Comparison of ENCODE assay signal across 15 cellular contexts in genomic region chr9:105339849-105340248, GRCh38.
DNase-seq lines count a peak whose midpoint lies in the region; ATAC-seq and TF ChIP-seq lines count a peak whose summit lies in the region.
"Had no signal": no experiment of that assay in that cellular context is flagged by ENCODE, and none has a peak within 500 bp of the region (broad histone marks: within the 10 kb centered on the region; RNA-seq: fewer than 3 reads in every experiment).

No MANE protein-coding gene starts in this region.

- peaks cover 13% of the 10 kb centered on the region for H3K36me3 Mint-ChIP-seq in activated T-cell treated with anti-CD3 and anti-CD28 coated beads, Interleukin-2, amount 50 U/mL, for 4 hours (ENCODE audit: insufficient read depth)
- peaks cover 19% of the 10 kb centered on the region for H3K36me3 Mint-ChIP-seq in activated T-cell treated with anti-CD3 and anti-CD28 coated beads, Interleukin-2, amount 50 U/mL, for 24 hours (ENCODE audit: low read depth)
- H3K36me3 Mint-ChIP-seq in activated T-helper 17 cell treated with anti-CD3 and anti-CD28 coated beads, Interleukin-2, amount 50 U/mL, for 72 hours (ENCODE audit: low read depth), result peaks cover 18% of the 10 kb centered on the region
- H3K36me3 Mint-ChIP-seq in natural killer cell, result no peaks in the 10 kb centered on the region

- no peak overlapping the region for H3K27ac Mint-ChIP-seq in activated T-cell treated with anti-CD3 and anti-CD28 coated beads, Interleukin-2, amount 50 U/mL, for 24 hours
- no peak overlapping the region for H3K27ac Mint-ChIP-seq in activated T-helper 17 cell treated with anti-CD3 and anti-CD28 coated beads, Interleukin-2, amount 50 U/mL, for 72 hours
- no peak overlapping the region for H3K27ac Mint-ChIP-seq in natural killer cell

- TF ChIP-seq CTCF in natural killer cell (IDR thresholded peaks at IDR 0.05), result no peak

- no peaks in the 10 kb centered on the region for H3K27me3 Mint-ChIP-seq in activated T-cell treated with anti-CD3 and anti-CD28 coated beads, Interleukin-2, amount 50 U/mL, for 4 hours (ENCODE audit: low read depth)
- no peaks in the 10 kb centered on the region for H3K27me3 Mint-ChIP-seq in activated T-cell treated with anti-CD3 and anti-CD28 coated beads, Interleukin-2, amount 50 U/mL, for 24 hours
- H3K27me3 Mint-ChIP-seq in activated T-helper 17 cell treated with anti-CD3 and anti-CD28 coated beads, Interleukin-2, amount 50 U/mL, for 72 hours, result no peaks in the 10 kb centered on the region
- H3K27me3 Mint-ChIP-seq in natural killer cell (ENCODE audit: low read depth in 2 of 2), result no peaks in the 10 kb centered on the region

- DNase-seq in activated T-cell treated with anti-CD3 and anti-CD28 coated beads, Interleukin-2, amount 50 U/mL, for 4 hours, result no peak
- DNase-seq in activated T-cell treated with anti-CD3 and anti-CD28 coated beads, Interleukin-2, amount 50 U/mL, for 24 hours, result no peak
- no peak for DNase-seq in OCI-M1 (lab: John Stamatoyannopoulos, UW)
- DNase-seq in natural killer cell, result no peak
- DNase-seq: 8988T; AML-193; Caco-2; CD8-positive, alpha-beta memory T cell; GOT3; IMR-90; Kasumi-1; KBM-7 had no signal

- intact Hi-C loops in natural killer cell (cut with micrococcal nuclease), result no loop called here

- H3K4me3 Mint-ChIP-seq in activated T-cell treated with anti-CD3 and anti-CD28 coated beads, Interleukin-2, amount 50 U/mL, for 4 hours, result no peak overlapping the region
- no peak overlapping the region for H3K4me3 Mint-ChIP-seq in activated T-cell treated with anti-CD3 and anti-CD28 coated beads, Interleukin-2, amount 50 U/mL, for 24 hours
- no peak overlapping the region for H3K4me3 Mint-ChIP-seq in activated T-helper 17 cell treated with anti-CD3 and anti-CD28 coated beads, Interleukin-2, amount 50 U/mL, for 72 hours
- H3K4me3 Mint-ChIP-seq in natural killer cell, result no peak overlapping the region
- H3K4me3 Mint-ChIP-seq: CD8-positive, alpha-beta memory T cell had no signal

- peak; percentile 35 to 37 for ATAC-seq in activated T-cell treated with anti-CD3 and anti-CD28 coated beads, Interleukin-2, amount 50 U/mL, for 4 hours
- ATAC-seq in HG02610 (IDR thresholded peaks at IDR 0.05; ENCODE audit: unreplicated experiment) (peak; percentile 68), GM19324 (IDR thresholded peaks at IDR 0.05; ENCODE audit: low FRiP score, unreplicated experiment) (no peak), natural killer cell (no peak)
- ATAC-seq in activated T-helper 17 cell treated with anti-CD3 and anti-CD28 coated beads, Interleukin-2, amount 50 U/mL, for 72 hours (replicated peaks), result peak; percentile 52

- H3K4me1 Mint-ChIP-seq in activated T-cell treated with anti-CD3 and anti-CD28 coated beads, Interleukin-2, amount 50 U/mL, for 4 hours (ENCODE audit: low read depth), result peaks cover 22% of the 10 kb centered on the region
- H3K4me1 Mint-ChIP-seq in activated T-cell treated with anti-CD3 and anti-CD28 coated beads, Interleukin-2, amount 50 U/mL, for 24 hours (ENCODE audit: low read depth), result peaks cover 22% of the 10 kb centered on the region
- peaks cover 13% of the 10 kb centered on the region for H3K4me1 Mint-ChIP-seq in activated T-helper 17 cell treated with anti-CD3 and anti-CD28 coated beads, Interleukin-2, amount 50 U/mL, for 72 hours
- H3K4me1 Mint-ChIP-seq in natural killer cell, result peaks cover 5 to 7% of the 10 kb centered on the region in 2 donors

- no peaks in the 10 kb centered on the region for H3K9me3 Mint-ChIP-seq in activated T-cell treated with anti-CD3 and anti-CD28 coated beads, Interleukin-2, amount 50 U/mL, for 4 hours
- no peaks in the 10 kb centered on the region for H3K9me3 Mint-ChIP-seq in activated T-cell treated with anti-CD3 and anti-CD28 coated beads, Interleukin-2, amount 50 U/mL, for 24 hours
- H3K9me3 Mint-ChIP-seq in activated T-helper 17 cell treated with anti-CD3 and anti-CD28 coated beads, Interleukin-2, amount 50 U/mL, for 72 hours, result no peaks in the 10 kb centered on the region
- no peaks in the 10 kb centered on the region for H3K9me3 Mint-ChIP-seq in natural killer cell
- H3K9me3 Mint-ChIP-seq: CD8-positive, alpha-beta memory T cell had no signal

Comparison
In these comparisons a context has a peak if more than half of its experiments do, and no peak if none do; other contexts are left out.
1. ATAC-seq: peak in activated T-cell treated with anti-CD3 and anti-CD28 coated beads, Interleukin-2, amount 50 U/mL, for 4 hours (2 of 2), HG02610 (single experiment) and activated T-helper 17 cell treated with anti-CD3 and anti-CD28 coated beads, Interleukin-2, amount 50 U/mL, for 72 hours (single experiment); none in GM19324 (single experiment) and natural killer cell (0 of 3).